In genomic region chr11:6610591-6610990, GRCh38 we compare ENCODE assay signal across 8 cellular contexts. TPM values are rescaled to one million over a fixed set of nuclear protein-coding genes. Genes with fewer than 3 reads are reported as not detected.
DNase-seq lines count a peak whose midpoint lies in the region; ATAC-seq and TF ChIP-seq lines count a peak whose summit lies in the region.

No MANE protein-coding gene starts in this region.

- no peaks in the 10 kb centered on the region for H3K27me3 Mint-ChIP-seq in activated naive CD8-positive, alpha-beta T cell treated with anti-CD3 and anti-CD28 coated beads, Interleukin-2, amount 50 U/mL, for 24 hours

- intact Hi-C loops in right lobe of liver (cut with DNase I), result no loop called here

- H3K27me3 ChIP-seq in right lobe of liver, result no peaks in the 10 kb centered on the region
- H3K27me3 ChIP-seq in suprapubic skin, result no peaks in the 10 kb centered on the region

- H3K4me3 Mint-ChIP-seq in activated naive CD8-positive, alpha-beta T cell treated with anti-CD3 and anti-CD28 coated beads, Interleukin-2, amount 50 U/mL, for 24 hours, result peak overlapping the region; percentile 12

- no peak for ATAC-seq in activated naive CD8-positive, alpha-beta T cell treated with anti-CD3 and anti-CD28 coated beads, Interleukin-2, amount 50 U/mL, for 24 hours
- no peak for ATAC-seq in right lobe of liver
- ATAC-seq in GM19463 (IDR thresholded peaks at IDR 0.05; ENCODE audit: unreplicated experiment), result no peak

- H3K4me1 Mint-ChIP-seq in activated naive CD8-positive, alpha-beta T cell treated with anti-CD3 and anti-CD28 coated beads, Interleukin-2, amount 50 U/mL, for 24 hours, result peaks cover 25% of the 10 kb centered on the region

- WGBS in right lobe of liver (ENCODE audit: insufficient coverage, low coverage, low lambda C conversion rate, missing lambda C conversion rate), result 100% methylated on average over 1 of the region's 6 CpGs
- 89% methylated on average over 5 of the region's 6 CpGs for WGBS in suprapubic skin

- H3K27ac ChIP-seq in right lobe of liver, result peak overlapping the region in 1 of 3 donors; percentile 86
- H3K27ac ChIP-seq in suprapubic skin, result no peak overlapping the region

- H3K9me3 ChIP-seq in right lobe of liver (no peaks in the 10 kb centered on the region), suprapubic skin (no peaks in the 10 kb centered on the region)

- H3K9me3 Mint-ChIP-seq in activated naive CD8-positive, alpha-beta T cell treated with anti-CD3 and anti-CD28 coated beads, Interleukin-2, amount 50 U/mL, for 24 hours, result no peaks in the 10 kb centered on the region

- peak overlapping the region; percentile 50 for H3K27ac Mint-ChIP-seq in activated naive CD8-positive, alpha-beta T cell treated with anti-CD3 and anti-CD28 coated beads, Interleukin-2, amount 50 U/mL, for 24 hours

- peaks cover 0 to 29% (median 7%) of the 10 kb centered on the region in 4 donors for H3K4me1 ChIP-seq in right lobe of liver
- H3K4me1 ChIP-seq in suprapubic skin, result peaks cover 53% of the 10 kb centered on the region

- no peak overlapping the region for H3K4me3 ChIP-seq in right lobe of liver
- peak overlapping the region; percentile 72 for H3K4me3 ChIP-seq in suprapubic skin

- H3K36me3 ChIP-seq in right lobe of liver (peaks cover 8 to 45% (median 22%) of the 10 kb centered on the region in 4 donors), suprapubic skin (peaks cover 34% of the 10 kb centered on the region)

- peaks cover 37% of the 10 kb centered on the region for H3K36me3 Mint-ChIP-seq in activated naive CD8-positive, alpha-beta T cell treated with anti-CD3 and anti-CD28 coated beads, Interleukin-2, amount 50 U/mL, for 24 hours (ENCODE audit: low read depth)

- no peak for TF ChIP-seq EP300 in suprapubic skin (IDR thresholded peaks at IDR 0.05)

- TF ChIP-seq POLR2A in right lobe of liver (IDR thresholded peaks at IDR 0.05), result no peak
- TF ChIP-seq POLR2A in suprapubic skin (IDR thresholded peaks at IDR 0.05), result no peak

- TF ChIP-seq CTCF in right lobe of liver (IDR thresholded peaks at IDR 0.05), result no peak
- TF ChIP-seq CTCF in suprapubic skin (IDR thresholded peaks at IDR 0.05), result no peak

- peak; percentile 54 for DNase-seq in activated CD8-positive, alpha-beta memory T cell treated with anti-CD3 and anti-CD28 coated beads for 24 hours
- DNase-seq in activated CD8-positive, alpha-beta memory T cell treated with anti-CD3 and anti-CD28 coated beads, Interleukin-2, amount 50 U/mL, for 4 hours, result no peak
- no peak for DNase-seq in activated naive CD8-positive, alpha-beta T cell treated with anti-CD3 and anti-CD28 coated beads, Interleukin-2, amount 50 U/mL, for 24 hours
- DNase-seq in right lobe of liver, result peak in 2 of 3 donors; percentile 46 to 51
- no peak for DNase-seq in suprapubic skin (ENCODE audit: low spot score in 2 of 2)
- DNase-seq in NCI-H2196 (lab: John Stamatoyannopoulos, UW; ENCODE audit: unreplicated experiment), result no peak
- DNase-seq in AG08395 (ENCODE audit: low spot score), result no peak

RNA-seq across cellular contexts. Expression of gene TAF10, which starts 1.4 kb away (rescaled TPM):
- total RNA-seq in right lobe of liver, result 10 to 100 TPM; 47.3 to 81.9 (median 60.4) TPM
- total RNA-seq in suprapubic skin, result 10 to 100 TPM; 24.1 to 54.5 (median 40.1) TPM

RNA-seq across cellular contexts. Expression of gene ILK, which starts 7.0 kb away (rescaled TPM):
- 10 to 100 TPM; 33.4 to 79.9 (median 55.0) TPM for total RNA-seq in right lobe of liver
- total RNA-seq in suprapubic skin, result 10 to 100 TPM; 59.8 to 83.8 (median 71.5) TPM

RNA-seq across cellular contexts. Expression of gene RRP8, which starts 7.2 kb away (rescaled TPM):
- total RNA-seq in right lobe of liver, result 10 to 100 TPM; 11.3 to 17.1 (median 14.2) TPM
- 10 to 100 TPM; 15.9 to 33.6 (median 18.3) TPM for total RNA-seq in suprapubic skin

RNA-seq across cellular contexts. Expression of gene TPP1, which starts 8.6 kb away (rescaled TPM):
- total RNA-seq in right lobe of liver (100 to 1,000 TPM in 2 of 6 experiments, 10 to 100 TPM in 4; 62.5 to 159 (median 81.0) TPM), suprapubic skin (100 to 1,000 TPM in 2 of 4 donors, 10 to 100 TPM in 2; 56.1 to 126 (median 81.9) TPM)

RNA-seq across cellular contexts. Expression of gene DCHS1, which starts 45.0 kb away (rescaled TPM):
- 1 to 10 TPM; 1.8 to 9.2 (median 4.1) TPM for total RNA-seq in right lobe of liver
- total RNA-seq in suprapubic skin, result 1 to 10 TPM; 3.9 to 9.0 (median 6.4) TPM

Comparison
In these comparisons a context has a peak if more than half of its experiments do, and no peak if none do; other contexts are left out.
1. DNase-seq: peak in activated CD8-positive, alpha-beta memory T cell treated with anti-CD3 and anti-CD28 coated beads for 24 hours (single experiment) and right lobe of liver (2 of 3); none in activated CD8-positive, alpha-beta memory T cell treated with anti-CD3 and anti-CD28 coated beads, Interleukin-2, amount 50 U/mL, for 4 hours (single experiment), activated naive CD8-positive, alpha-beta T cell treated with anti-CD3 and anti-CD28 coated beads, Interleukin-2, amount 50 U/mL, for 24 hours (single experiment), suprapubic skin (0 of 2), NCI-H2196 (single experiment) and AG08395 (single experiment).